ENCODE assay signal across 1 cellular context in genomic region chr2:41899189-41899588, GRCh38.
TF ChIP-seq lines count a peak whose summit lies in the region.

No MANE protein-coding gene starts in this region.

TF ChIP-seq in IMR-90, 13 proteins besides CTCF, POLR2A, EP300 and RAD21:
- TF ChIP-seq CEBPB (IDR thresholded peaks at IDR 0.05; ENCODE audit: low read depth, low read length) (peak; percentile 73), NFE2L2 (IDR thresholded peaks at IDR 0.05; ENCODE audit: low read depth, low read length) (no peak)
TF ChIP-seq in IMR-90: peak in this region for 1.
